ENCODE assay signal across 1 cellular context in the genomic region with DNA sequence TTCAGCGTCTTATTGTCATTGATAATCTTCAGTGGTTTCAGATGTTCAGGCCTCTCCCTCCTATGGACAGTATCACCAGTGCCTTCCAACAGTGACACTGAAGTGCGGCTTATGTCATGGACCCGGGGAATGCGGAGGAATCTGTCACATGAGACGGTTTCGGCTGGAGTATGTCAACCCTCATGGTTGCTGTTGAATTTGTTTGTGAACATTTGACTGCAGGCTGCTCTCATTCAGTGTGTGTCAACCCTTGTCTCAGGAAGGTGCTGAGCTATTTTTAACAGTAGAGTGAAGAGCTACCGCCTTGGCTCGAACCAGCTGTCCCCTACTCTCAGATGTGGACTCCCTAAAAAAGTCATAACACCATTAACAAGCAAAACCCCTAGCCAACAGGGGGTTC.
TF ChIP-seq lines count a peak whose summit lies in the region.

No MANE protein-coding gene starts in this region.

TF ChIP-seq in IMR-90, 13 proteins besides CTCF, POLR2A, EP300 and RAD21 (continued from another document):
- TF ChIP-seq, protein P1, sequence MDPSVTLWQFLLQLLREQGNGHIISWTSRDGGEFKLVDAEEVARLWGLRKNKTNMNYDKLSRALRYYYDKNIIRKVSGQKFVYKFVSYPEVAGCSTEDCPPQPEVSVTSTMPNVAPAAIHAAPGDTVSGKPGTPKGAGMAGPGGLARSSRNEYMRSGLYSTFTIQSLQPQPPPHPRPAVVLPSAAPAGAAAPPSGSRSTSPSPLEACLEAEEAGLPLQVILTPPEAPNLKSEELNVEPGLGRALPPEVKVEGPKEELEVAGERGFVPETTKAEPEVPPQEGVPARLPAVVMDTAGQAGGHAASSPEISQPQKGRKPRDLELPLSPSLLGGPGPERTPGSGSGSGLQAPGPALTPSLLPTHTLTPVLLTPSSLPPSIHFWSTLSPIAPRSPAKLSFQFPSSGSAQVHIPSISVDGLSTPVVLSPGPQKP (IDR thresholded peaks at IDR 0.05; ENCODE audit: borderline replicate concordance, low read depth, low read length) = no peak
- no peak for TF ChIP-seq CEBPB (IDR thresholded peaks at IDR 0.05; ENCODE audit: low read depth, low read length)
- TF ChIP-seq, protein P2, sequence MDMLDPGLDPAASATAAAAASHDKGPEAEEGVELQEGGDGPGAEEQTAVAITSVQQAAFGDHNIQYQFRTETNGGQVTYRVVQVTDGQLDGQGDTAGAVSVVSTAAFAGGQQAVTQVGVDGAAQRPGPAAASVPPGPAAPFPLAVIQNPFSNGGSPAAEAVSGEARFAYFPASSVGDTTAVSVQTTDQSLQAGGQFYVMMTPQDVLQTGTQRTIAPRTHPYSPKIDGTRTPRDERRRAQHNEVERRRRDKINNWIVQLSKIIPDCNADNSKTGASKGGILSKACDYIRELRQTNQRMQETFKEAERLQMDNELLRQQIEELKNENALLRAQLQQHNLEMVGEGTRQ (IDR thresholded peaks at IDR 0.05; ENCODE audit: low read depth, low read length) = no peak
- TF ChIP-seq MXI1 (IDR thresholded peaks at IDR 0.05; ENCODE audit: borderline replicate concordance, low read depth, low read length) = no peak
- no peak for TF ChIP-seq MAZ (IDR thresholded peaks at IDR 0.05; ENCODE audit: borderline replicate concordance, low read depth, low read length)
- TF ChIP-seq FOS (IDR thresholded peaks at IDR 0.05; ENCODE audit: low read depth, low read length) = no peak
